In genomic region chr5:144309265-144309664, GRCh38 we compare ENCODE assay signal across 1 cellular context.
TF ChIP-seq lines count a peak whose summit lies in the region.

No MANE protein-coding gene starts in this region.

TF ChIP-seq in HepG2, 621 proteins besides CTCF, POLR2A, EP300 and RAD21 (continued from another document):
- TF ChIP-seq ZNF333 (CRISPR knock-in tag; IDR thresholded peaks at IDR 0.05; ENCODE audit: borderline replicate concordance) (no peak), NFE2 (CRISPR knock-in tag; IDR thresholded peaks at IDR 0.05) (no peak), RFXAP (CRISPR knock-in tag; IDR thresholded peaks at IDR 0.05; ENCODE audit: borderline replicate concordance) (no peak)
